In genomic region chr7:114415054-114415997, GRCh38 we compare ENCODE assay signal across 9 cellular contexts. TPM values are rescaled to one million over a fixed set of nuclear protein-coding genes. Genes with fewer than 3 reads are reported as not detected.
A peak's percentile ranks its signal among the peaks of the same experiment; 100 is the strongest.
DNase-seq lines count a peak whose midpoint lies in the region; ATAC-seq, FAIRE-seq and TF ChIP-seq lines count a peak whose summit lies in the region.
"Had no signal": no experiment of that assay in that cellular context is flagged by ENCODE, and none has a peak within 500 bp of the region (broad histone marks: within the 10 kb centered on the region; RNA-seq: fewer than 3 reads in every experiment).

No MANE protein-coding gene starts in this region.

- peak overlapping the region; percentile 54 for H3K9ac ChIP-seq in astrocyte (ENCODE audit: low read length)

- TF ChIP-seq CTCF in astrocyte (IDR thresholded peaks at IDR 0.05; ENCODE audit: insufficient read depth, low read depth, low read length) (no peak), tibial nerve (IDR thresholded peaks at IDR 0.05) (no peak)

- peak overlapping the region; percentile 59 for H3K4me3 ChIP-seq in astrocyte (ENCODE audit: insufficient read depth, low read depth, low read length)
- peak overlapping the region; percentile 6 to 28 (median 24) for H3K4me3 ChIP-seq in tibial nerve

- no peaks in the 10 kb centered on the region for H3K27me3 Mint-ChIP-seq in astrocyte (ENCODE audit: low read depth, unreplicated experiment)

- H3K4me3 Mint-ChIP-seq in astrocyte (ENCODE audit: unreplicated experiment): no peak overlapping the region

- H3K4me1 ChIP-seq in astrocyte (ENCODE audit: insufficient read depth, low read length) (peaks cover 8% of the 10 kb centered on the region), tibial nerve (peaks cover 0 to 25% (median 0%) of the 10 kb centered on the region in 4 donors)

- no peaks in the 10 kb centered on the region for H3K36me3 ChIP-seq in astrocyte (ENCODE audit: insufficient read depth, low read length)
- no peaks in the 10 kb centered on the region for H3K36me3 ChIP-seq in tibial nerve

- H3K79me2 ChIP-seq in astrocyte (ENCODE audit: insufficient read depth, low read length): no peaks in the 10 kb centered on the region

- H3K27ac ChIP-seq in astrocyte (ENCODE audit: low read depth, low read length) (no peak overlapping the region), tibial nerve (no peak overlapping the region)

- no peak for TF ChIP-seq EP300 in tibial nerve (IDR thresholded peaks at IDR 0.05)

- no peak for TF ChIP-seq POLR2A in tibial nerve (IDR thresholded peaks at IDR 0.05)

- H3K9me3 Mint-ChIP-seq in astrocyte (ENCODE audit: unreplicated experiment): no peaks in the 10 kb centered on the region

- H3K4me2 ChIP-seq in astrocyte (ENCODE audit: low read length): peak overlapping the region; percentile 88

- ATAC-seq in left lobe of liver (peak; percentile 74), HG02623 (IDR thresholded peaks at IDR 0.05; ENCODE audit: unreplicated experiment) (no peak)

- no peaks in the 10 kb centered on the region for H3K36me3 Mint-ChIP-seq in astrocyte (ENCODE audit: low read depth, unreplicated experiment)

- no peaks in the 10 kb centered on the region for H3K27me3 ChIP-seq in astrocyte (ENCODE audit: insufficient read depth, low read length)
- H3K27me3 ChIP-seq in tibial nerve: no peaks in the 10 kb centered on the region

- H3K27ac Mint-ChIP-seq in astrocyte (ENCODE audit: unreplicated experiment): no peak overlapping the region

- FAIRE-seq in astrocyte (lab: Jason Lieb, UNC): no peak

- H3K4me1 Mint-ChIP-seq in astrocyte (ENCODE audit: low read depth, unreplicated experiment): peaks cover 4% of the 10 kb centered on the region

- peak; percentile 70 for DNase-seq in NCI-H1092 treated with DMSO at 0.1 percent for 48 hours (lab: John Stamatoyannopoulos, UW)
- no peak for DNase-seq in NCI-H1092 (lab: John Stamatoyannopoulos, UW)
- DNase-seq in astrocyte (ENCODE audit: low read depth): no peak
- DNase-seq in left lobe of liver (ENCODE audit: low spot score): peak; percentile 47
- no peak for DNase-seq in tibial nerve (ENCODE audit: low spot score in 2 of 2)
- no peak for DNase-seq in AG08396 (ENCODE audit: low spot score)
- no peak for DNase-seq in D341Med (ENCODE audit: low spot score)
- DNase-seq: ACHN had no signal

- 11 to 14% methylated on average over 14 of the region's 14 CpGs for WGBS in tibial nerve, 2 donors

- H3K9me3 ChIP-seq in astrocyte (ENCODE audit: insufficient read depth, low read depth, low read length) (no peaks in the 10 kb centered on the region), tibial nerve (no peaks in the 10 kb centered on the region)

- H2AFZ ChIP-seq in astrocyte (ENCODE audit: low read depth, low read length): peak overlapping the region; percentile 49

- H4K20me1 ChIP-seq in astrocyte (ENCODE audit: insufficient read depth, low read length): no peaks in the 10 kb centered on the region

RNA-seq across cellular contexts. Expression of gene FOXP2, which starts 0.7 kb away (rescaled TPM):
- total RNA-seq in astrocyte: 3.3 and 3.4 TPM in 2 replicates
- 4.4 TPM for total RNA-seq in left lobe of liver
- 10 to 100 TPM; 11.8 to 25.8 (median 17.2) TPM for total RNA-seq in tibial nerve

Comparison
In these comparisons a context has a peak if more than half of its experiments do, and no peak if none do; other contexts are left out.
1. DNase-seq: peak in NCI-H1092 treated with DMSO at 0.1 percent for 48 hours (single experiment) and left lobe of liver (single experiment); none in NCI-H1092 (single experiment), astrocyte (single experiment), tibial nerve (0 of 2), AG08396 (single experiment) and D341Med (single experiment).